Comparison of ENCODE assay signal across 25 cellular contexts in the genomic region with DNA sequence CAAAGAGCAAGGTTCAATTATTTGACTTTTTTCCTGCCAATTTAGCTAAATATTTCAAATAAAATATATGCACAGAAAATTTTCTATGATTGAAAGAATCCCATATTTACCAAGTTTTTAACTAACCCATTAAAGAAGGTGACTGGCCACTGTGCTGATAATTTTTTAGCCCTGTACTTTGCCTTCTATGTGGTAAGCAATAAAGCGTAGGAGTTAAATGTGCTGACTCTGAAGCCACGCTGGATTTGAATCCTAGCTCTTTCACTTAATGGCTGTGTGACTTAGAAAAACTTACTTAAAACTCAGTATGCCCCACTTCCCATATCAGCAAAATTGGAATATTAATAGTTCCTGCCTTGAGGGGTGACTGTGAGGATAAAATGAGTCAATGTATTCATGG.
"Had no signal": no experiment of that assay in that cellular context is flagged by ENCODE, and none has a peak within 500 bp of the region (broad histone marks: within the 10 kb centered on the region; RNA-seq: fewer than 3 reads in every experiment).

No MANE protein-coding gene starts in this region.

- H3K36me3 ChIP-seq: stomach, suprapubic skin, thoracic aorta, thyroid gland, tibial artery, tibial nerve, transverse colon, upper lobe of left lung, upper lobe of right lung, uterus, vagina had no signal

- H3K4me1 ChIP-seq: suprapubic skin, testis, thyroid gland, tibial artery, tibial nerve, transverse colon, upper lobe of left lung, upper lobe of right lung, uterus, vagina had no signal

- H3K4me3 ChIP-seq: stomach, suprapubic skin, testis, thoracic aorta, thyroid gland, tibial artery, tibial nerve, transverse colon, upper lobe of left lung, upper lobe of right lung, uterus, vagina had no signal

- ATAC-seq: stimulated activated effector memory CD8-positive, alpha-beta T cell treated with anti-CD3 and anti-CD28 coated beads, Interleukin-12 subunit alpha, Interleukin-12 subunit beta, amount 100 ng/mL, for 72 hours; stimulated activated memory B cell treated with anti-CD40 and anti-IgM and Interleukin-4, amounts not matched to agents 10 μg/mL and 1 μg/mL and 100 μg/mL, for 72 hours; stimulated activated naive B cell treated with anti-CD40 and anti-IgM and Interleukin-4, amounts not matched to agents 10 μg/mL and 1 μg/mL and 100 μg/mL, for 72 hours; stimulated activated naive CD8-positive, alpha-beta T cell treated with anti-CD3 and anti-CD28 coated beads, Interleukin-15, amount 100 ng/mL, for 72 hours; stimulated activated naive CD8-positive, alpha-beta T cell treated with anti-CD3 and anti-CD28 coated beads, Interleukin-15, Interleukin-2, amounts not matched to agents 100 U/mL and 50 U/mL, for 24 hours; upper lobe of right lung had no signal

- H3K27me3 ChIP-seq: stomach, suprapubic skin, testis, thyroid gland, tibial artery, tibial nerve, transverse colon, upper lobe of left lung, upper lobe of right lung, uterus, vagina had no signal

- H3K9me3 ChIP-seq: stomach, suprapubic skin, testis, thoracic aorta, thyroid gland, tibial artery, tibial nerve, transverse colon, upper lobe of left lung, upper lobe of right lung, uterus, vagina had no signal

- H3K27ac ChIP-seq: stomach, suprapubic skin, testis, thoracic aorta, thyroid gland, tibial artery, tibial nerve, transverse colon, upper lobe of left lung, upper lobe of right lung, uterus, vagina had no signal

- DNase-seq: stimulated activated CD4-positive, alpha-beta T cell treated with anti-CD3 and anti-CD28 coated beads, Interleukin-2, amount 100 ng/mL, for 48 hours; stimulated activated CD4-positive, alpha-beta T cell treated with anti-CD3 and anti-CD28 coated beads, Interleukin-4, amount 100 ng/mL, for 1 hour; stimulated activated CD4-positive, alpha-beta T cell treated with anti-CD3 and anti-CD28 coated beads, Interleukin-4, amount 100 ng/mL, for 24 hours; stimulated activated CD4-positive, alpha-beta T cell treated with anti-CD3 and anti-CD28 coated beads, Interleukin-4, amount 100 ng/mL, for 4 hours; stimulated activated CD8-positive, alpha-beta memory T cell treated with anti-CD3 and anti-CD28 coated beads, Interleukin-4, amount 100 ng/mL, for 48 hours; stimulated activated naive B cell treated with anti-CD40 and anti-IgM and Interleukin-4, amounts not matched to agents 10 μg/mL and 1 μg/mL and 100 μg/mL, for 72 hours; stimulated activated naive CD4-positive, alpha-beta T cell; stimulated activated naive CD4-positive, alpha-beta T cell treated with Interleukin-2 at 50 U/mL for 16 hours; stimulated activated naive CD8-positive, alpha-beta T cell treated with anti-CD3 and anti-CD28 coated beads, Interleukin-15, amount 100 ng/mL, for 72 hours; stimulated activated naive CD8-positive, alpha-beta T cell treated with anti-CD3 and anti-CD28 coated beads, Interleukin-15, Interleukin-2, amounts not matched to agents 100 U/mL and 50 U/mL, for 24 hours; stomach; substantia nigra; testis; thyroid gland; tibial artery; transverse colon; upper lobe of left lung; upper lobe of right lung; uterus had no signal
